In the genomic region with DNA sequence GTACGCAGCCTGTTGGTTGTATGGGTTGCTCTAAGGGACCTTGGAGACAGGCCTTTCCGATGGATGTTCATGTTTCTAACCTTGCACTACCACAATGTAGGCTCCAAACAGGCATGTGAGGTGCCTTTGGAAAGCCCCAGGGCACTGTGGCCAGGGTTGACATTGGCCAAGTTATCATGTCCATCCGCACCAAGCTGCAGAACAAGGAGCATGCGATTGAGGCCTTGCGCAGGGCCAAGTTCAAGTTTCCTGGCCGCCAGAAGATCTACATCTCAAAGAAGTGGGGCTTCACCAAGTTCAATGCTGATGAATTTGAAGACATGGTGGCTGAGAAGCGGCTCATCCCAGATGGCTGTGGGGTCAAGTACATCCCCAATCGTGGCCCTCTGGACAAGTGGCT, we compare ENCODE assay signal across 8 cellular contexts. TPM values are rescaled to one million over a fixed set of nuclear protein-coding genes. Genes with fewer than 3 reads are reported as not detected.
DNase-seq lines count a peak whose midpoint lies in the region; ATAC-seq and TF ChIP-seq lines count a peak whose summit lies in the region.
"Not testable (repeated sequence)": the region's sequence is repeated elsewhere in the genome, so short reads cannot be mapped to it uniquely, and the experiment has no call there.

No MANE protein-coding gene starts in this region.

- peaks cover 6 to 27% (median 6%) of the 10 kb centered on the region in 3 donors for H3K36me3 Mint-ChIP-seq in CD8-positive, alpha-beta memory T cell
- peaks cover 27% of the 10 kb centered on the region for H3K36me3 Mint-ChIP-seq in activated CD4-positive, alpha-beta T cell treated with anti-CD3 and anti-CD28 coated beads for 36 hours (ENCODE audit: low read depth)

- not testable (repeated sequence) for H3K9me3 ChIP-seq in CD8-positive, alpha-beta memory T cell (ENCODE audit: low read length); MM.1S (replicated peaks; ENCODE audit: insufficient read depth, low read length); esophagus muscularis mucosa; lower lobe of right lung; prostate gland; transverse colon

- DNase-seq in CD8-positive, alpha-beta memory T cell; MM.1S; activated CD4-positive, alpha-beta T cell treated with anti-CD3 and anti-CD28 coated beads for 36 hours; astrocyte of the cerebellum (ENCODE audit: low read depth); esophagus muscularis mucosa (ENCODE audit: extremely low spot score); lower lobe of right lung; prostate gland (ENCODE audit: low spot score); transverse colon: not testable (repeated sequence)

- H3K9me3 Mint-ChIP-seq in CD8-positive, alpha-beta memory T cell; activated CD4-positive, alpha-beta T cell treated with anti-CD3 and anti-CD28 coated beads for 36 hours (ENCODE audit: low read depth): not testable (repeated sequence)

- peak overlapping the region; percentile 7; the same call in 1 of the 2 replicates for H2AFZ ChIP-seq in MM.1S (ENCODE audit: low read length)

- H3K4me3 Mint-ChIP-seq in CD8-positive, alpha-beta memory T cell, result peak overlapping the region; percentile 84 to 96 (median 89)
- H3K4me3 Mint-ChIP-seq in activated CD4-positive, alpha-beta T cell treated with anti-CD3 and anti-CD28 coated beads for 36 hours, result peak overlapping the region; percentile 88

- not testable (repeated sequence) for H3K9ac ChIP-seq in MM.1S (ENCODE audit: low read length)

- peaks cover 41% of the 10 kb centered on the region for H3K79me2 ChIP-seq in MM.1S (ENCODE audit: low read length)

- TF ChIP-seq POLR2A in esophagus muscularis mucosa (IDR thresholded peaks at IDR 0.05; ENCODE audit: low read depth); prostate gland (IDR thresholded peaks at IDR 0.05); transverse colon (IDR thresholded peaks at IDR 0.05): not testable (repeated sequence)

- H3K4me3 ChIP-seq in CD8-positive, alpha-beta memory T cell (ENCODE audit: low read length), result peak overlapping the region; percentile 39
- H3K4me3 ChIP-seq in MM.1S (ENCODE audit: low read length), result peak overlapping the region; percentile 49; the same call in 1 of the 2 replicates
- peak overlapping the region; percentile 28 for H3K4me3 ChIP-seq in astrocyte of the cerebellum (ENCODE audit: low read depth, low read length)
- peak overlapping the region in 3 of 4 donors; percentile 93 to 99 (median 94) for H3K4me3 ChIP-seq in esophagus muscularis mucosa
- H3K4me3 ChIP-seq in lower lobe of right lung, result peak overlapping the region; percentile 36
- H3K4me3 ChIP-seq in prostate gland, result peak overlapping the region in 1 of 2 donors; percentile 13
- H3K4me3 ChIP-seq in transverse colon, result not testable (repeated sequence)

- H4K20me1 ChIP-seq in MM.1S (ENCODE audit: insufficient read depth, low read length), result not testable (repeated sequence)

- POLR2A ChIA-PET in CD8-positive, alpha-beta memory T cell (lab: Charles Lee); activated CD4-positive, alpha-beta T cell treated with anti-CD3 and anti-CD28 coated beads for 36 hours (lab: Charles Lee): not testable (repeated sequence)

- H3K27me3 Mint-ChIP-seq in CD8-positive, alpha-beta memory T cell; activated CD4-positive, alpha-beta T cell treated with anti-CD3 and anti-CD28 coated beads for 36 hours: not testable (repeated sequence)

- H3K27me3 ChIP-seq in CD8-positive, alpha-beta memory T cell (ENCODE audit: insufficient read depth, low read length, poor library complexity, severe bottlenecking); MM.1S (replicated peaks; ENCODE audit: insufficient read depth, low read length); esophagus muscularis mucosa; lower lobe of right lung (ENCODE audit: low read depth); prostate gland (replicated peaks; ENCODE audit: insufficient read depth); transverse colon: not testable (repeated sequence)

- peak overlapping the region; percentile 63 for H3K4me2 ChIP-seq in MM.1S (ENCODE audit: low read depth, low read length)

- peaks cover 23 to 42% (median 31%) of the 10 kb centered on the region in 3 donors for H3K4me1 Mint-ChIP-seq in CD8-positive, alpha-beta memory T cell
- peaks cover 25% of the 10 kb centered on the region for H3K4me1 Mint-ChIP-seq in activated CD4-positive, alpha-beta T cell treated with anti-CD3 and anti-CD28 coated beads for 36 hours

- H3K36me3 ChIP-seq in CD8-positive, alpha-beta memory T cell (ENCODE audit: insufficient read depth, low read length); MM.1S (replicated peaks; ENCODE audit: insufficient read depth, low read length); esophagus muscularis mucosa; lower lobe of right lung; prostate gland; transverse colon: not testable (repeated sequence)

- CTCF ChIA-PET in CD8-positive, alpha-beta memory T cell (lab: Charles Lee); activated CD4-positive, alpha-beta T cell treated with anti-CD3 and anti-CD28 coated beads for 36 hours (lab: Charles Lee): not testable (repeated sequence)

- ATAC-seq in activated CD4-positive, alpha-beta T cell treated with anti-CD3 and anti-CD28 coated beads for 36 hours; lower lobe of right lung: not testable (repeated sequence)

- in situ Hi-C loops in astrocyte of the cerebellum (cut with HindIII; ENCODE audit: low sequenced_read_pairs); transverse colon (cut with MboI; ENCODE audit: low pct_ligation_motif_present in 1 of 4, low pct_unique_long_range_greater_than_20kb in 1 of 4, low sequenced_read_pairs in 3 of 4): not testable (repeated sequence)

- peaks cover 24% of the 10 kb centered on the region for H3K4me1 ChIP-seq in CD8-positive, alpha-beta memory T cell (ENCODE audit: insufficient read depth, low read length)
- peaks cover 31% of the 10 kb centered on the region for H3K4me1 ChIP-seq in MM.1S (ENCODE audit: low read length)
- peaks cover 12 to 36% (median 30%) of the 10 kb centered on the region in 4 donors for H3K4me1 ChIP-seq in esophagus muscularis mucosa
- H3K4me1 ChIP-seq in lower lobe of right lung, result peaks cover 18% of the 10 kb centered on the region
- H3K4me1 ChIP-seq in prostate gland (replicated peaks), result not testable (repeated sequence)
- peaks cover 10 to 33% (median 25%) of the 10 kb centered on the region in 4 donors for H3K4me1 ChIP-seq in transverse colon

- H3K27ac ChIP-seq in CD8-positive, alpha-beta memory T cell (ENCODE audit: low read depth, low read length), result peak overlapping the region; percentile 59
- H3K27ac ChIP-seq in MM.1S (ENCODE audit: low read length) (peak overlapping the region; percentile 33; the same call in 1 of the 2 replicates), esophagus muscularis mucosa (replicated peaks in 1 of 4) (peak overlapping the region; percentile 92 to 95 (median 92)), lower lobe of right lung (peak overlapping the region; percentile 37), prostate gland (peak overlapping the region; percentile 92 to 98), transverse colon (peak overlapping the region; percentile 97 to 99 (median 98))

- not testable (repeated sequence) for TF ChIP-seq EP300 in esophagus muscularis mucosa (IDR thresholded peaks at IDR 0.05); transverse colon (IDR thresholded peaks at IDR 0.05; ENCODE audit: low read depth)

- H3F3A ChIP-seq in MM.1S (ENCODE audit: insufficient read depth, low read length), result peaks cover 19% of the 10 kb centered on the region

- not testable (repeated sequence) for TF ChIP-seq CTCF in MM.1S (IDR thresholded peaks at IDR 0.05; ENCODE audit: low read length); astrocyte of the cerebellum (IDR thresholded peaks at IDR 0.05; ENCODE audit: low read depth, low read length, missing control alignments); esophagus muscularis mucosa (IDR thresholded peaks at IDR 0.05); lower lobe of right lung (IDR thresholded peaks at IDR 0.05); prostate gland (IDR thresholded peaks at IDR 0.05); transverse colon (IDR thresholded peaks at IDR 0.05)

- intact Hi-C loops in activated CD4-positive, alpha-beta T cell treated with anti-CD3 and anti-CD28 coated beads for 36 hours (cut with DNase I, micrococcal nuclease); esophagus muscularis mucosa (cut with DNase I); lower lobe of right lung (cut with DNase I); prostate gland (cut with DNase I); transverse colon (cut with DNase I; ENCODE audit: low total_unique reads): not testable (repeated sequence)

- peak overlapping the region in 6 of 8 donors; percentile 78 to 97 (median 94) for H3K27ac Mint-ChIP-seq in CD8-positive, alpha-beta memory T cell
- peak overlapping the region; percentile 85 for H3K27ac Mint-ChIP-seq in activated CD4-positive, alpha-beta T cell treated with anti-CD3 and anti-CD28 coated beads for 36 hours

- WGBS in esophagus muscularis mucosa, result 90% methylated on average over 4 of the region's 8 CpGs
- 94% methylated on average over 8 of the region's 8 CpGs for WGBS in prostate gland
- WGBS in transverse colon (ENCODE audit: low coverage in 1 of 2), 2 donors, result 90% methylated on average over 8 of the region's 8 CpGs; no CpG with 5 or more reads in 1 of the 2 donors

- not testable (repeated sequence) for H3K9me2 ChIP-seq in MM.1S (replicated peaks; ENCODE audit: insufficient read depth, low read length)

RNA-seq across cellular contexts. Expression of a gene that starts 1.2 kb away (rescaled TPM):
- total RNA-seq in CD8-positive, alpha-beta memory T cell, result 10 to 100 TPM; 24.6 to 25.3 TPM
- polyA plus RNA-seq in CD8-positive, alpha-beta memory T cell, result 17.2 TPM
- 10 to 100 TPM; 19.9 to 22.5 TPM for total RNA-seq in activated CD4-positive, alpha-beta T cell treated with anti-CD3 and anti-CD28 coated beads for 36 hours
- 10 to 100 TPM; 15.8 to 32.7 (median 29.2) TPM for total RNA-seq in esophagus muscularis mucosa
- 18.6 TPM for total RNA-seq in lower lobe of right lung
- 10 to 100 TPM; 17.6 to 50.6 TPM for total RNA-seq in prostate gland
- total RNA-seq in transverse colon, result 100 to 1,000 TPM in 2 of 4 donors, 10 to 100 TPM in 2; 32.9 to 184 (median 83.1) TPM

RNA-seq across cellular contexts. Expression of a gene that starts 7.7 kb away (rescaled TPM):
- 100 to 1,000 TPM; 326 to 340 TPM for total RNA-seq in CD8-positive, alpha-beta memory T cell
- polyA plus RNA-seq in CD8-positive, alpha-beta memory T cell, result 789 TPM
- 100 to 1,000 TPM; 214 to 327 TPM for total RNA-seq in activated CD4-positive, alpha-beta T cell treated with anti-CD3 and anti-CD28 coated beads for 36 hours
- 100 to 1,000 TPM; 297 to 717 (median 464) TPM for total RNA-seq in esophagus muscularis mucosa
- 241 TPM for total RNA-seq in lower lobe of right lung
- total RNA-seq in prostate gland, result 100 to 1,000 TPM; 543 to 675 TPM
- total RNA-seq in transverse colon, result 100 to 1,000 TPM in 3 of 4 donors, 10 to 100 TPM in 1; 61.0 to 563 (median 249) TPM

RNA-seq across cellular contexts. Expression of a gene that starts 15.1 kb away (rescaled TPM):
- total RNA-seq in CD8-positive, alpha-beta memory T cell, result 100 to 1,000 TPM; 103 to 110 TPM
- polyA plus RNA-seq in CD8-positive, alpha-beta memory T cell, result 112 TPM
- total RNA-seq in activated CD4-positive, alpha-beta T cell treated with anti-CD3 and anti-CD28 coated beads for 36 hours, result 10 to 100 TPM; 70.4 to 74.2 TPM
- total RNA-seq in esophagus muscularis mucosa, result 100 to 1,000 TPM; 113 to 183 (median 145) TPM
- 57.0 TPM for total RNA-seq in lower lobe of right lung
- total RNA-seq in prostate gland, result 100 to 1,000 TPM; 167 to 202 TPM
- total RNA-seq in transverse colon, result 10 to 100 TPM; 22.9 to 82.5 (median 43.7) TPM

RNA-seq across cellular contexts. Expression of a gene that starts 51.5 kb away (rescaled TPM):
- 1 to 10 TPM; 5.1 to 5.9 TPM for total RNA-seq in CD8-positive, alpha-beta memory T cell
- polyA plus RNA-seq in CD8-positive, alpha-beta memory T cell, result 7.5 TPM
- 1 to 10 TPM; 5.3 to 6.4 TPM for total RNA-seq in activated CD4-positive, alpha-beta T cell treated with anti-CD3 and anti-CD28 coated beads for 36 hours
- total RNA-seq in esophagus muscularis mucosa, result 10 to 100 TPM; 19.7 to 43.2 (median 22.8) TPM
- 14.7 TPM for total RNA-seq in lower lobe of right lung
- 10 to 100 TPM; 24.5 to 30.8 TPM for total RNA-seq in prostate gland
- 10 to 100 TPM in 3 of 4 donors, 1 to 10 TPM in 1; 10.0 to 18.1 (median 14.2) TPM for total RNA-seq in transverse colon

Comparison
In these comparisons a context has a peak if more than half of its experiments do, and no peak if none do; other contexts are left out.
1. H3K27ac ChIP-seq: peak in every context shown above with its lines; median percentile 98 in transverse colon; 95 in prostate gland; 92 in esophagus muscularis mucosa; 59 in CD8-positive, alpha-beta memory T cell; 37 in lower lobe of right lung; 33 in MM.1S.